ENCODE assay signal across 26 cellular contexts in the genomic region with DNA sequence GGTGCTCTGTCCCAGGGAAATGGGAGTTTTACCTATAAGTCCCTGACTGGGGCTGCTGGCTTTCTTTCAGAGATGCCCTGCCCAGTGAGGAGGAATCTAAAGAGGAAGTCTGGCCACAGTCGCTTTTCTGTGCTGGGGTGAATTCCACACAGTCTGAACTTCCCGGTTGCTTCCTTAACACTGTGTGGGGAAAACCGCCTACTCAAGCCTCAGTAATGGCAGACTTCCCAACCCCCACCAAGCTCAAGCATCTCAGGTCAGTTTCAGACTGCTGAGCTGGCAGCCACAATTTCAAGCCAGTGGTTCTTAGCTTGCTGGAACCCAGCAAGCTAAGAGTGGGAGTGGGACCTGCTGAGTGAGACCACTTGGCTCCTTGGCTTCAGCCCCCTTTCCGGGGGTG. TPM values are rescaled to one million over a fixed set of nuclear protein-coding genes. Genes with fewer than 3 reads are reported as not detected.
DNase-seq lines count a peak whose midpoint lies in the region; ATAC-seq and TF ChIP-seq lines count a peak whose summit lies in the region.
"Had no signal": no experiment of that assay in that cellular context is flagged by ENCODE, and none has a peak within 500 bp of the region (broad histone marks: within the 10 kb centered on the region; RNA-seq: fewer than 3 reads in every experiment).

No MANE protein-coding gene starts in this region.

- TF ChIP-seq CTCF in astrocyte of the cerebellum (IDR thresholded peaks at IDR 0.05; ENCODE audit: low read depth, low read length, missing control alignments): no peak
- no peak for TF ChIP-seq CTCF in gastroesophageal sphincter (IDR thresholded peaks at IDR 0.05)

- peaks cover 0 to 45% (median 0%) of the 10 kb centered on the region in 3 donors for H3K9me3 ChIP-seq in gastroesophageal sphincter

- H3K36me3 ChIP-seq in gastroesophageal sphincter: peaks cover 0 to 48% of the 10 kb centered on the region in 2 donors

- no peak overlapping the region for H3K4me3 ChIP-seq in astrocyte of the cerebellum (ENCODE audit: low read depth, low read length)
- H3K4me3 ChIP-seq in gastroesophageal sphincter: no peak overlapping the region
- H3K4me3 ChIP-seq: dorsolateral prefrontal cortex, mucosa of descending colon, transverse colon had no signal

- TF ChIP-seq POLR2A in gastroesophageal sphincter (IDR thresholded peaks at IDR 0.05): no peak

- no peak for TF ChIP-seq EP300 in gastroesophageal sphincter (IDR thresholded peaks at IDR 0.05)

- no peak overlapping the region for H3K27ac ChIP-seq in gastroesophageal sphincter
- H3K27ac ChIP-seq: dorsolateral prefrontal cortex, transverse colon had no signal

- ATAC-seq in HG03108 (IDR thresholded peaks at IDR 0.05; ENCODE audit: unreplicated experiment) (no peak), gastroesophageal sphincter (no peak)
- ATAC-seq: activated CD4-positive, alpha-beta T cell treated with anti-CD3 and anti-CD28 coated beads for 36 hours; left cardiac atrium; mucosa of descending colon; natural killer cell had no signal

- DNase-seq in EH (ENCODE audit: low read depth) (peak; percentile 19), Kasumi-1 (lab: John Stamatoyannopoulos, UW) (peak; percentile 50 to 53), astrocyte of the cerebellum (ENCODE audit: low read depth) (peak; percentile 5), iris pigment epithelial cell (ENCODE audit: low read depth) (peak; percentile 54), NCI-H1930 (lab: John Stamatoyannopoulos, UW) (no peak), NCI-H524 treated with DMSO at 0.1 percent for 48 hours (lab: John Stamatoyannopoulos, UW) (no peak)
- DNase-seq: activated CD4-positive, alpha-beta T cell treated with anti-CD3 and anti-CD28 coated beads for 36 hours; activated T-cell treated with anti-CD3 and anti-CD28 coated beads for 4 hours; aorta; DMS53; dorsolateral prefrontal cortex; GDM1; hippocampal formation; KG1; left cardiac atrium; mucosa of descending colon; natural killer cell; NCI-H1417; NCI-H2029 treated with DMSO at 0.1 percent for 48 hours; NCI-H526; occipital lobe; SHP77 treated with DMSO at 0.1 percent for 48 hours; stimulated activated CD4-positive, alpha-beta T cell treated with anti-CD3 and anti-CD28 coated beads, Interleukin-4, amount 100 ng/mL, for 24 hours; transverse colon had no signal

- no peaks in the 10 kb centered on the region for H3K27me3 ChIP-seq in gastroesophageal sphincter
- H3K27me3 ChIP-seq: dorsolateral prefrontal cortex, transverse colon had no signal

- WGBS in gastroesophageal sphincter (ENCODE audit: low coverage in 1 of 2), 2 donors: 86 to 90% methylated on average over 1 to 3 of the region's 4 CpGs

- H3K4me1 ChIP-seq in gastroesophageal sphincter: no peaks in the 10 kb centered on the region
- H3K4me1 ChIP-seq: transverse colon had no signal

- in situ Hi-C loops in astrocyte of the cerebellum (cut with HindIII; ENCODE audit: low sequenced_read_pairs): no loop called here

RNA-seq across cellular contexts. Expression of a gene that starts 54.9 kb away (rescaled TPM):
- 10 to 100 TPM in 2 of 4 donors, 1 to 10 TPM in 2; 6.8 to 17.1 (median 12.1) TPM for total RNA-seq in gastroesophageal sphincter

Comparison
In these comparisons a context has a peak if more than half of its experiments do, and no peak if none do; other contexts are left out.
1. DNase-seq: peak in EH (single experiment), Kasumi-1 (2 of 2), astrocyte of the cerebellum (single experiment) and iris pigment epithelial cell (single experiment); none in NCI-H1930 (0 of 2) and NCI-H524 treated with DMSO at 0.1 percent for 48 hours (single experiment).